ENCODE assay signal across 1 cellular context in genomic region chr1:165481820-165482532, GRCh38.
TF ChIP-seq lines count a peak whose summit lies in the region.

No MANE protein-coding gene starts in this region.

TF ChIP-seq in HCT116, 20 proteins besides CTCF, POLR2A, EP300 and RAD21 (continued from another document):
- TF ChIP-seq ZBTB33 (IDR thresholded peaks at IDR 0.05; ENCODE audit: extremely low read depth, insufficient replicate concordance, low read length), result no peak
